In the genomic region with DNA sequence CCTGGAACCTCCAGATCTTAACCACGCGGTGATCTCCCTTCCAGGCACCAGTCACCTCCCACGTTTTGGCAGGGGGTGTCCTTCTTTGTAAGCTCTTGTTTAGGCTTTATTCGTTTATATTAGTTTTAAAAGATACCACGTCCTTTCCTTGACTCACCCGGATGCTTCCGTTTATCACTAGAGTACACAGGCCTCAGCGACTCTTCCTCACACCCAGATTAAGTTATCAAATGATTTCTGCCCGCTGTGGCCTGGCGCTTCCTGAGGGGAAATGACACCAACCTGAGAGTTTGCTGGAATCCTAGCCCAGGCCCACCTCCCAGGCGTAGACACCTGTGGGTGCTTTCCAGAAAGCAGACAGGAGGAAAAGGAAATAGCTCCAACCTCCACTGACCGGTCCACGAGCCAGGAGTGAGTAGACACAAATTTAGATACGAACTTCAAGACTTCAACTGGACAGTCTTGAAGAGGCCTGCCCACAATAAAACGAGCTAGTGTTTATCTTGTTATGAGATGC, we compare ENCODE assay signal across 9 cellular contexts. TPM values are rescaled to one million over a fixed set of nuclear protein-coding genes. Genes with fewer than 3 reads are reported as not detected.
DNase-seq lines count a peak whose midpoint lies in the region; ATAC-seq and TF ChIP-seq lines count a peak whose summit lies in the region.
"Had no signal": no experiment of that assay in that cellular context is flagged by ENCODE, and none has a peak within 500 bp of the region (broad histone marks: within the 10 kb centered on the region; RNA-seq: fewer than 3 reads in every experiment).

No MANE protein-coding gene starts in this region.

- H3K27ac Mint-ChIP-seq in neural crest cell (ENCODE audit: unreplicated experiment): no peak overlapping the region
- H3K27ac Mint-ChIP-seq: dendritic cell treated with granulocyte-macrophage colony-stimulating factor and Interleukin-4, amounts not matched to agents 40 ng/mL and 50 ng/mL, for 4 days had no signal

- H3K4me1 Mint-ChIP-seq in neural crest cell: peaks cover 20% of the 10 kb centered on the region

- peaks cover 3% of the 10 kb centered on the region for H3K27me3 ChIP-seq in AG04450 (ENCODE audit: control insufficient read depth, insufficient read depth, low read length)

- H3K36me3 Mint-ChIP-seq in neural crest cell (ENCODE audit: low read depth): no peaks in the 10 kb centered on the region

- peak overlapping the region; percentile 94 for H3K4me3 Mint-ChIP-seq in neural crest cell

- H3K9me3 Mint-ChIP-seq in neural crest cell: no peaks in the 10 kb centered on the region
- H3K9me3 Mint-ChIP-seq: dendritic cell treated with granulocyte-macrophage colony-stimulating factor and Interleukin-4, amounts not matched to agents 40 ng/mL and 50 ng/mL, for 4 days had no signal

- TF ChIP-seq CTCF in AG04450 (IDR thresholded peaks at IDR 0.05; ENCODE audit: low read depth, low read length) (no peak), neural crest cell (conservative IDR thresholded peaks at IDR 0.05) (no peak), GM20000 (IDR thresholded peaks at IDR 0.05; ENCODE audit: extremely low read depth, missing control alignments) (no peak)

- CTCF ChIA-PET in AG04450 (lab: Charles Lee): interaction anchor here (0.6 to 1.3 kb wide), 2 partner anchors 60 to 243 kb away, joined by 3 to 4 read pairs; no protein-coding TSS in a partner anchor

- peaks cover 21% of the 10 kb centered on the region for H3K27me3 Mint-ChIP-seq in neural crest cell (ENCODE audit: low read depth)

- H3K4me3 ChIP-seq in AG04450 (ENCODE audit: low read depth, low read length): peak overlapping the region; percentile 79

- peak; percentile 49 for TF ChIP-seq POLR2A in erythroblast (IDR thresholded peaks at IDR 0.05; ENCODE audit: low read length)

- H3K27ac ChIP-seq in AG04450 (ENCODE audit: low read depth, low read length): no peak overlapping the region

- H3K9me3 ChIP-seq in AG04450 (ENCODE audit: control insufficient read depth, insufficient read depth, low read length): no peaks in the 10 kb centered on the region; the same call in 1 of the 2 replicates

- ATAC-seq in GM19395 (IDR thresholded peaks at IDR 0.05; ENCODE audit: unreplicated experiment): no peak

- POLR2A ChIA-PET in AG04450 (lab: Yijun Ruan, JAX): no interaction called here

- DNase-seq in AG04450 (ENCODE audit: low read depth, low spot score) (no peak), NCI-H510A (lab: John Stamatoyannopoulos, UW) (peak; percentile 27), erythroblast (lab: John Stamatoyannopoulos, UW) (peak; percentile 69 to 84), neural crest cell (ENCODE audit: low read depth, low spot score) (no peak), GM20000 (ENCODE audit: low spot score) (no peak), putamen (ENCODE audit: low spot score) (no peak), medulla oblongata (ENCODE audit: extremely low spot score) (no peak)

RNA-seq across cellular contexts. Expression of gene ADAMTS3, which starts 0.8 kb away (rescaled TPM):
- 0.77 and 0.84 TPM in 2 replicates for polyA plus RNA-seq in AG04450 (2011; rRNA removed)
- 1.5 and 2.4 TPM in 2 replicates for polyA minus RNA-seq in AG04450 (2011; rRNA and poly(A)+ RNA removed)
- 2.7 and 3.0 TPM in 2 replicates for total RNA-seq in neural crest cell

Comparison
In these comparisons a context has a peak if more than half of its experiments do, and no peak if none do; other contexts are left out.
1. DNase-seq: peak in NCI-H510A (single experiment) and erythroblast (2 of 2); none in AG04450 (single experiment), neural crest cell (single experiment), GM20000 (single experiment), putamen (single experiment) and medulla oblongata (single experiment).